8 cellular contexts compared by ENCODE assay signal in genomic region chr1:234956821-234957329, GRCh38.
DNase-seq lines count a peak whose midpoint lies in the region; ATAC-seq and TF ChIP-seq lines count a peak whose summit lies in the region.

No MANE protein-coding gene starts in this region.

- peak overlapping the region; percentile 86 for H3K4ac ChIP-seq in IMR-90 (ENCODE audit: low read depth, low read length)

- H4K5ac ChIP-seq in IMR-90 (ENCODE audit: low read depth, low read length) = peak overlapping the region; percentile 5

- peak overlapping the region; percentile 16 for H2AFZ ChIP-seq in IMR-90 (replicated peaks; ENCODE audit: low read length, poor library complexity)

- TF ChIP-seq RAD21 in IMR-90 (IDR thresholded peaks at IDR 0.05; ENCODE audit: low read length) = no peak

- peak overlapping the region; percentile 66 for H3K14ac ChIP-seq in IMR-90 (replicated peaks; ENCODE audit: low read depth, low read length)

- no peak overlapping the region for H3K4me3 Mint-ChIP-seq in CD4-positive, alpha-beta T cell
- no peak overlapping the region for H3K4me3 Mint-ChIP-seq in activated naive CD8-positive, alpha-beta T cell treated with anti-CD3 and anti-CD28 coated beads, Interleukin-2, amount 50 U/mL, for 24 hours

- H4K8ac ChIP-seq in IMR-90 (ENCODE audit: low read depth in 2 of 2, low read length in 2 of 2) = peak overlapping the region; percentile 36 to 75; a peak in 2 of 4 replicates

- peak overlapping the region; percentile 27 for H3K27ac Mint-ChIP-seq in CD4-positive, alpha-beta T cell
- H3K27ac Mint-ChIP-seq in activated naive CD8-positive, alpha-beta T cell treated with anti-CD3 and anti-CD28 coated beads, Interleukin-2, amount 50 U/mL, for 24 hours = peak overlapping the region; percentile 50

- H3K4me2 ChIP-seq in IMR-90 (ENCODE audit: low read depth, low read length) = no peak overlapping the region

- no peak for ATAC-seq in CD4-positive, alpha-beta T cell (ENCODE audit: poor library complexity)
- ATAC-seq in IMR-90 (ENCODE audit: low read depth) (no peak), foreskin keratinocyte (no peak), GM19467 (IDR thresholded peaks at IDR 0.05; ENCODE audit: unreplicated experiment) (no peak)
- ATAC-seq in activated naive CD8-positive, alpha-beta T cell treated with anti-CD3 and anti-CD28 coated beads, Interleukin-2, amount 50 U/mL, for 24 hours = no peak

- peak overlapping the region; percentile 35; the same call in 1 of the 2 replicates for H3K56ac ChIP-seq in IMR-90 (ENCODE audit: extremely low read depth, insufficient read depth, low read length)

- H3K9me3 ChIP-seq in CD4-positive, alpha-beta T cell (ENCODE audit: control insufficient read depth, low read length) = no peaks in the 10 kb centered on the region
- H3K9me3 ChIP-seq in IMR-90 (ENCODE audit: control insufficient read depth, insufficient read depth, low read length) = no peaks in the 10 kb centered on the region

- H4K20me1 ChIP-seq in IMR-90 (ENCODE audit: insufficient read depth, low read length) = no peaks in the 10 kb centered on the region

- BruUV-seq in IMR-90 (replicated peaks; lab: Mats Ljungman, UMichigan) = no TSS peak

- no peak overlapping the region for H3K9ac ChIP-seq in IMR-90 (ENCODE audit: low read depth, low read length)

- WGBS in IMR-90 (ENCODE audit: extremely low coverage in 2 of 2, insufficient read length in 1 of 2), 2 experiments = no CpG with 5 or more reads among the region's 11 CpGs

- no peak overlapping the region for H3K4me3 ChIP-seq in IMR-90 (ENCODE audit: insufficient read depth, low read depth, low read length)

- H3K4me1 ChIP-seq in IMR-90 (ENCODE audit: control insufficient read depth, insufficient read depth, low read length) (peaks cover 32% of the 10 kb centered on the region), foreskin keratinocyte (no peaks in the 10 kb centered on the region)

- dilution Hi-C loops in IMR-90 (cut with HindIII; ENCODE audit: low sequenced_read_pairs, unreplicated experiment) = no loop called here

- H3K23ac ChIP-seq in IMR-90 (ENCODE audit: low read depth, low read length) = peak overlapping the region; percentile 63; the same call in 1 of the 2 replicates

- TF ChIP-seq CTCF in CD4-positive, alpha-beta T cell (IDR thresholded peaks at IDR 0.05) = no peak
- no peak for TF ChIP-seq CTCF in IMR-90 (conservative IDR thresholded peaks at IDR 0.05; ENCODE audit: low read depth, low read length)
- no peak for TF ChIP-seq CTCF in foreskin keratinocyte (conservative IDR thresholded peaks at IDR 0.05)

- peak overlapping the region; percentile 26 for H2BK5ac ChIP-seq in IMR-90 (ENCODE audit: low read depth, low read length, poor library complexity, severe bottlenecking)

- TF ChIP-seq POLR2A in IMR-90 (IDR thresholded peaks at IDR 0.05; ENCODE audit: low read depth, low read length) = no peak

- H3K27me3 ChIP-seq in CD4-positive, alpha-beta T cell (ENCODE audit: control insufficient read depth, insufficient read depth, low read length) = no peaks in the 10 kb centered on the region
- no peaks in the 10 kb centered on the region for H3K27me3 ChIP-seq in IMR-90 (ENCODE audit: control insufficient read depth, insufficient read depth, low read length)
- no peaks in the 10 kb centered on the region for H3K27me3 ChIP-seq in foreskin keratinocyte

- no peaks in the 10 kb centered on the region for H3K27me3 Mint-ChIP-seq in CD4-positive, alpha-beta T cell
- H3K27me3 Mint-ChIP-seq in activated naive CD8-positive, alpha-beta T cell treated with anti-CD3 and anti-CD28 coated beads, Interleukin-2, amount 50 U/mL, for 24 hours = no peaks in the 10 kb centered on the region

- in situ Hi-C loops in IMR-90 (cut with MboI; ENCODE audit: low sequenced_read_pairs) = no loop called here

- peaks cover 24% of the 10 kb centered on the region for H3K9me1 ChIP-seq in IMR-90 (ENCODE audit: insufficient read depth, low read length)

- peak overlapping the region; percentile 77; the same call in 1 of the 2 replicates for H4K91ac ChIP-seq in IMR-90 (ENCODE audit: insufficient read depth, low read depth, low read length)

- H2AK5ac ChIP-seq in IMR-90 (ENCODE audit: low read depth, low read length) = peak overlapping the region; percentile 85

- H3K27ac ChIP-seq in CD4-positive, alpha-beta T cell (ENCODE audit: low read depth, low read length) = no peak overlapping the region
- peak overlapping the region; percentile 35; the same call in 1 of the 2 replicates for H3K27ac ChIP-seq in IMR-90 (ENCODE audit: insufficient read depth, low read length)
- no peak overlapping the region for H3K27ac ChIP-seq in foreskin keratinocyte

- no peak for DNase-seq in CD4-positive, alpha-beta T cell
- no peak for DNase-seq in IMR-90
- DNase-seq in activated naive CD8-positive, alpha-beta T cell treated with anti-CD3 and anti-CD28 coated beads, Interleukin-2, amount 50 U/mL, for 24 hours = no peak
- DNase-seq in myocyte (ENCODE audit: low read depth) = peak; percentile 92
- no peak for DNase-seq in activated gamma-delta T cell (lab: John Stamatoyannopoulos, UW)
- no peak for DNase-seq in stimulated activated CD4-positive, alpha-beta T cell treated with anti-CD3 and anti-CD28 coated beads, Interleukin-2, amount 100 ng/mL, for 48 hours
- DNase-seq in foreskin keratinocyte = no peak

- H2BK15ac ChIP-seq in IMR-90 (ENCODE audit: low read depth, low read length) = peak overlapping the region; percentile 86; the same call in 2 of the 3 replicates

- no peaks in the 10 kb centered on the region for H3K9me3 Mint-ChIP-seq in CD4-positive, alpha-beta T cell
- no peaks in the 10 kb centered on the region for H3K9me3 Mint-ChIP-seq in activated naive CD8-positive, alpha-beta T cell treated with anti-CD3 and anti-CD28 coated beads, Interleukin-2, amount 50 U/mL, for 24 hours

- H2BK120ac ChIP-seq in IMR-90 (ENCODE audit: low read depth, low read length) = peak overlapping the region; percentile 87

- peak overlapping the region; percentile 80 for H2BK20ac ChIP-seq in IMR-90 (ENCODE audit: low read depth, low read length)

- CTCF ChIA-PET in CD4-positive, alpha-beta T cell (lab: Charles Lee) = no interaction called here
- CTCF ChIA-PET in IMR-90 (lab: Yijun Ruan, JAX) = interaction anchor here (0.6 kb wide), 3 partner anchors 32 to 457 kb away, joined by 3 read pairs; no protein-coding TSS in a partner anchor

- H2AK9ac ChIP-seq in IMR-90 (replicated peaks; ENCODE audit: low read depth, low read length, poor library complexity) = peak overlapping the region; percentile 1

- H3K18ac ChIP-seq in IMR-90 (ENCODE audit: low read depth, low read length) = peak overlapping the region; percentile 64

- H3K36me3 Mint-ChIP-seq in CD4-positive, alpha-beta T cell (ENCODE audit: low read depth) = no peaks in the 10 kb centered on the region
- no peaks in the 10 kb centered on the region for H3K36me3 Mint-ChIP-seq in activated naive CD8-positive, alpha-beta T cell treated with anti-CD3 and anti-CD28 coated beads, Interleukin-2, amount 50 U/mL, for 24 hours (ENCODE audit: low read depth)

- H3K79me1 ChIP-seq in IMR-90 (ENCODE audit: low read depth in 1 of 2, low read length in 2 of 2) = 0 out of 4 replicates have a peak, but pooled peaks cover 0 to 5% of the 10 kb centered on the region in 2 experiments

- H3K4me1 Mint-ChIP-seq in CD4-positive, alpha-beta T cell (ENCODE audit: low read depth) = peaks cover 57% of the 10 kb centered on the region
- peaks cover 82% of the 10 kb centered on the region for H3K4me1 Mint-ChIP-seq in activated naive CD8-positive, alpha-beta T cell treated with anti-CD3 and anti-CD28 coated beads, Interleukin-2, amount 50 U/mL, for 24 hours

- POLR2A ChIA-PET in CD4-positive, alpha-beta T cell (lab: Charles Lee) = interaction anchor here (2.0 kb wide), 1 partner anchor 347 kb away, joined by 4 read pairs; the partner anchor contains the start of gene IRF2BP2
- POLR2A ChIA-PET in IMR-90 (lab: Charles Lee; ENCODE audit: unreplicated experiment) = no interaction called here

- intact Hi-C loops in CD4-positive, alpha-beta T cell (cut with DNase I, micrococcal nuclease) = no loop called here
- intact Hi-C loops in IMR-90 (cut with micrococcal nuclease) = no loop called here

- H3K36me3 ChIP-seq in IMR-90 (ENCODE audit: control insufficient read depth, insufficient read depth, low read length) = no peaks in the 10 kb centered on the region

TF ChIP-seq in IMR-90, 13 proteins besides CTCF, POLR2A, EP300 and RAD21:
- TF ChIP-seq CEBPB (IDR thresholded peaks at IDR 0.05; ENCODE audit: low read depth, low read length) = 0 out of 2 replicates have a peak, but pooled peaks have one; percentile 12
- no peak for TF ChIP-seq MAZ (IDR thresholded peaks at IDR 0.05; ENCODE audit: borderline replicate concordance, low read depth, low read length)
